ENCODE assay signal across 9 cellular contexts in the genomic region with DNA sequence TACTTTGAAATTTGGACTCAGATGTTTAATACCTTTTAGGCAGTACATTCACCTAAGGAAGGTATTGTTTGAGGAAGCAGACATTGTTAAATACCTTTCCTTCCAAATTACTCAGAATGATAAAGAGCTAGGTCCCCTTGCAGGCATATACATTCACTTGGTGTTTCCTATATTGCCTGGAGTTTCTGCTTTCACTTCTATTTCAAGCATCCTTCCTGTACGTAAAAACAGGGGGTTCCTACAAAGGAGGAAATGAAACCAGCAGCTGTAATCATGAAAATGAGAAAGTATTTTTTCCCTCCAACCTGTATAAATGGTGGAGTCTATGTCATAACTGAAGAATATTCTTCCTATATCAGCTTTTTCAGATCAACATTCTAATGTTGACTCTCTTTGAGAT.
A peak's percentile ranks its signal among the peaks of the same experiment; 100 is the strongest.
DNase-seq lines count a peak whose midpoint lies in the region; ATAC-seq and TF ChIP-seq lines count a peak whose summit lies in the region.
"Had no signal": no experiment of that assay in that cellular context is flagged by ENCODE, and none has a peak within 500 bp of the region (broad histone marks: within the 10 kb centered on the region; RNA-seq: fewer than 3 reads in every experiment).

No MANE protein-coding gene starts in this region.

- H3K4me1 ChIP-seq in CD4-positive, CD25-positive, alpha-beta regulatory T cell (ENCODE audit: control insufficient read depth, insufficient read depth, low read length, poor library complexity, severe bottlenecking) = no peaks in the 10 kb centered on the region
- peaks cover 25% of the 10 kb centered on the region for H3K4me1 ChIP-seq in GM23338 (ENCODE audit: insufficient read depth)

- no peak overlapping the region for H3K4me3 ChIP-seq in CD4-positive, CD25-positive, alpha-beta regulatory T cell (ENCODE audit: low read depth, low read length)
- H3K4me3 ChIP-seq in GM23338 = no peak overlapping the region
- H3K4me3 ChIP-seq: K562 had no signal

- no peaks in the 10 kb centered on the region for H3K9me2 ChIP-seq in GM23338 (ENCODE audit: insufficient read depth)

- TF ChIP-seq CTCF in GM23338 (conservative IDR thresholded peaks at IDR 0.05; ENCODE audit: low read depth in 2 of 2) (no peak), progenitor cell of endocrine pancreas (IDR thresholded peaks at IDR 0.05; ENCODE audit: unreplicated experiment) (no peak)

- H2AFZ ChIP-seq in GM23338 = no peak overlapping the region

- H3K4me2 ChIP-seq in GM23338 = no peak overlapping the region

- peak; percentile 71 for ATAC-seq in CD4-positive, CD25-positive, alpha-beta regulatory T cell (ENCODE audit: low read depth in 2 of 2)
- ATAC-seq in GM19328 (IDR thresholded peaks at IDR 0.05; ENCODE audit: unreplicated experiment) (peak; percentile 91), HG03060 (IDR thresholded peaks at IDR 0.05; ENCODE audit: low read depth, unreplicated experiment) (peak; percentile 90), GM23338 (no peak)
- ATAC-seq: K562 had no signal

- H3K36me3 Mint-ChIP-seq in CD4-positive, CD25-positive, alpha-beta regulatory T cell = no peaks in the 10 kb centered on the region
- H3K36me3 Mint-ChIP-seq in GM23338 (ENCODE audit: low read depth) (no peaks in the 10 kb centered on the region), progenitor cell of endocrine pancreas (ENCODE audit: insufficient read depth) (no peaks in the 10 kb centered on the region)

- peak in 2 of 3 donors; percentile 5 to 65 for DNase-seq in CD4-positive, CD25-positive, alpha-beta regulatory T cell
- DNase-seq in SIG-M5 treated with dmso at 0.1 percent for 504 hours (lab: John Stamatoyannopoulos, UW; ENCODE audit: unreplicated experiment) = peak; percentile 89
- no peak for DNase-seq in GM23338 (ENCODE audit: low spot score)
- DNase-seq in NCI-H510A treated with DMSO at 0.1 percent for 48 hours (lab: John Stamatoyannopoulos, UW) = no peak
- DNase-seq in progenitor cell of endocrine pancreas (ENCODE audit: low spot score, unreplicated experiment) = no peak
- no peak for DNase-seq in stimulated activated CD4-positive, alpha-beta T cell treated with anti-CD3 and anti-CD28 coated beads, Interleukin-2, amount 100 ng/mL, for 24 hours

- peaks cover 0 to 3% (median 0%) of the 10 kb centered on the region in 7 donors for H3K9me3 Mint-ChIP-seq in CD4-positive, CD25-positive, alpha-beta regulatory T cell
- H3K9me3 Mint-ChIP-seq in GM23338 = no peaks in the 10 kb centered on the region; the same call in 2 of the 3 replicates
- no peaks in the 10 kb centered on the region for H3K9me3 Mint-ChIP-seq in progenitor cell of endocrine pancreas (ENCODE audit: low read depth)

- H3K27ac Mint-ChIP-seq in CD4-positive, CD25-positive, alpha-beta regulatory T cell = peak overlapping the region in 1 of 3 donors; percentile 26
- H3K27ac Mint-ChIP-seq in GM23338 = no peak overlapping the region
- no peak overlapping the region for H3K27ac Mint-ChIP-seq in progenitor cell of endocrine pancreas

- H3F3A ChIP-seq in GM23338 (replicated peaks; ENCODE audit: low read depth) = no peaks in the 10 kb centered on the region

- no peak overlapping the region for H3K4me3 Mint-ChIP-seq in CD4-positive, CD25-positive, alpha-beta regulatory T cell
- H3K4me3 Mint-ChIP-seq in GM23338 (no peak overlapping the region), progenitor cell of endocrine pancreas (ENCODE audit: low read depth) (no peak overlapping the region)

- peaks cover 17% of the 10 kb centered on the region for H3K27me3 Mint-ChIP-seq in CD4-positive, CD25-positive, alpha-beta regulatory T cell
- peaks cover 2% of the 10 kb centered on the region for H3K27me3 Mint-ChIP-seq in GM23338 (ENCODE audit: insufficient read depth, low read depth, poor library complexity)
- H3K27me3 Mint-ChIP-seq in progenitor cell of endocrine pancreas = peaks cover 8% of the 10 kb centered on the region

- no peaks in the 10 kb centered on the region for H3K9me3 ChIP-seq in CD4-positive, CD25-positive, alpha-beta regulatory T cell (ENCODE audit: control insufficient read depth in 2 of 2, low read length in 2 of 2)

- H3K27me3 ChIP-seq in CD4-positive, CD25-positive, alpha-beta regulatory T cell (ENCODE audit: control insufficient read depth, insufficient read depth, low read length) = no peaks in the 10 kb centered on the region
- no peaks in the 10 kb centered on the region for H3K27me3 ChIP-seq in GM23338 (ENCODE audit: insufficient read depth)

- no peak overlapping the region for H3K27ac ChIP-seq in CD4-positive, CD25-positive, alpha-beta regulatory T cell (ENCODE audit: insufficient read depth, low read length, poor library complexity, severe bottlenecking)
- no peak overlapping the region for H3K27ac ChIP-seq in GM23338 (ENCODE audit: low read depth)

- no peaks in the 10 kb centered on the region for H4K20me1 ChIP-seq in GM23338 (replicated peaks; ENCODE audit: insufficient read depth)

- H3K4me1 Mint-ChIP-seq in CD4-positive, CD25-positive, alpha-beta regulatory T cell = peaks cover 0 to 7% (median 5%) of the 10 kb centered on the region in 4 donors
- H3K4me1 Mint-ChIP-seq in GM23338 (peaks cover 28% of the 10 kb centered on the region), progenitor cell of endocrine pancreas (ENCODE audit: low read depth) (peaks cover 9% of the 10 kb centered on the region)

- H3K79me2 ChIP-seq in GM23338 (replicated peaks; ENCODE audit: insufficient read depth) = no peaks in the 10 kb centered on the region

- H3K36me3 ChIP-seq in CD4-positive, CD25-positive, alpha-beta regulatory T cell (ENCODE audit: control insufficient read depth, insufficient read depth, low read length) = no peaks in the 10 kb centered on the region
- no peaks in the 10 kb centered on the region for H3K36me3 ChIP-seq in GM23338 (ENCODE audit: insufficient read depth)

TF ChIP-seq in GM23338, 12 proteins besides CTCF, POLR2A, EP300 and RAD21 (continues in another document):
- no peak for TF ChIP-seq REST (IDR thresholded peaks at IDR 0.05; ENCODE audit: unreplicated experiment)
- no peak for TF ChIP-seq ZNF331 (CRISPR knock-in tag; IDR thresholded peaks at IDR 0.05; ENCODE audit: low read depth)

Comparison
In these comparisons a context has a peak if more than half of its experiments do, and no peak if none do; other contexts are left out.
1. DNase-seq: peak in CD4-positive, CD25-positive, alpha-beta regulatory T cell (2 of 3) and SIG-M5 treated with dmso at 0.1 percent for 504 hours (single experiment); none in GM23338 (single experiment), NCI-H510A treated with DMSO at 0.1 percent for 48 hours (single experiment), progenitor cell of endocrine pancreas (single experiment) and stimulated activated CD4-positive, alpha-beta T cell treated with anti-CD3 and anti-CD28 coated beads, Interleukin-2, amount 100 ng/mL, for 24 hours (0 of 2).